In the genomic region with DNA sequence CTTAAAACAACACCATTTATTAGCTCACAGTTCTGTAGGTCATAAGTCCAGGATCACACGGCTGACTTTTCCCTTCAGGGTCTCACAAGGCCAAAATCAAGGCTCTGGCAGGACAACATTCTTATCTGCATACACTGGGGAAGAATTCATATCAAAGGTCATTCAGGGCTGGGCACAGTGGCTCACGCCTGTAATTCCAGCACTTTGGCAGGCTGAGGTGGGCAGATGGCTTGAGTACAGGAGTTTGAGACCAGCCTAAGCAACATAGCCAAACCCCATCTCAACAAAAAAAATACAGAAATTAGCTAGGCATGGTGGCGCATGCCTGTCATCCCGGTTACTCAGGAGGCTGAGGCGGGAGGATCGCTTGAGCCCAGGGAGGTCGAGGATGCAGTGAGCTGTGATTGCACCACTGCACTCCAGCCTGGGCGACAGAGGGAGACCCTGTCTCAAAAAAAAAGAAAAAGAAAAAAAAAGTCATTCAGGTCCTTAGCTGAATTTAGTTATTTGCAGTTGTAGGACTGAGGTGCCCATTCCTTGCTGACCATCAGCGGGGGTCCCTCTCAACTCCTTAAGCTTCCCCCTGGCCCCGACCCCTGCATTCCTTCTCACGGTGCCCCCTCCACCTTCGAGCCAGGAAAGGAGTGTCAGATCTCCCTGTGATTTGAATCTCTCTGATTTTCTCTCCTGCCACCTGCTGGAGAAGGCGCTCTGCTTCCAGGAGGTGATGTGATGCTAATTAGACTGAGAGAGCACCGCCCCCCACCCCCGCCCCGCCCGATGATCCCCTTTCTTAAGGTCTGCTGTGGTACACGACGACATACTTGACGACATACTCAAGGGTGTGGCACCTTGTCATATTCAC, we compare ENCODE assay signal across 8 cellular contexts.
A peak's percentile ranks its signal among the peaks of the same experiment; 100 is the strongest.
DNase-seq lines count a peak whose midpoint lies in the region; ATAC-seq, FAIRE-seq and TF ChIP-seq lines count a peak whose summit lies in the region.

No MANE protein-coding gene starts in this region.

- peaks cover 5% of the 10 kb centered on the region for H3K36me3 Mint-ChIP-seq in activated CD4-positive, alpha-beta T cell treated with anti-CD3 and anti-CD28 coated beads for 36 hours (ENCODE audit: low read depth)
- H3K36me3 Mint-ChIP-seq in stimulated activated naive B cell treated with anti-CD40 and anti-IgM and Interleukin-4, amounts not matched to agents 10 μg/mL and 1 μg/mL and 100 μg/mL, for 72 hours: peaks cover 32 to 46% of the 10 kb centered on the region in 2 donors

- no peaks in the 10 kb centered on the region for H3K27me3 Mint-ChIP-seq in activated CD4-positive, alpha-beta T cell treated with anti-CD3 and anti-CD28 coated beads for 36 hours
- H3K27me3 Mint-ChIP-seq in stimulated activated naive B cell treated with anti-CD40 and anti-IgM and Interleukin-4, amounts not matched to agents 10 μg/mL and 1 μg/mL and 100 μg/mL, for 72 hours: no peaks in the 10 kb centered on the region

- H3K4me1 Mint-ChIP-seq in activated CD4-positive, alpha-beta T cell treated with anti-CD3 and anti-CD28 coated beads for 36 hours: no peaks in the 10 kb centered on the region
- peaks cover 7 to 26% of the 10 kb centered on the region in 2 donors for H3K4me1 Mint-ChIP-seq in stimulated activated naive B cell treated with anti-CD40 and anti-IgM and Interleukin-4, amounts not matched to agents 10 μg/mL and 1 μg/mL and 100 μg/mL, for 72 hours

- DNase-seq in activated CD4-positive, alpha-beta T cell treated with anti-CD3 and anti-CD28 coated beads for 36 hours: peak; percentile 32
- DNase-seq in activated CD4-positive, alpha-beta T cell treated with anti-CD3 and anti-CD28 coated beads, Interleukin-2, amount 50 U/mL, for 4 hours: no peak
- DNase-seq in Peyer's patch (peak in 2 of 3 donors; percentile 68 to 75), left ventricle myocardium superior (peak; percentile 56), GM19239 (ENCODE audit: insufficient read length, low spot score) (no peak), NCI-H1930 (lab: John Stamatoyannopoulos, UW) (no peak)
- DNase-seq in stimulated activated naive B cell treated with anti-CD40 and anti-IgM and Interleukin-4, amounts not matched to agents 10 μg/mL and 1 μg/mL and 100 μg/mL, for 72 hours: peak; percentile 3

- H3K27ac Mint-ChIP-seq in activated CD4-positive, alpha-beta T cell treated with anti-CD3 and anti-CD28 coated beads for 36 hours: no peak overlapping the region
- H3K27ac Mint-ChIP-seq in stimulated activated naive B cell treated with anti-CD40 and anti-IgM and Interleukin-4, amounts not matched to agents 10 μg/mL and 1 μg/mL and 100 μg/mL, for 72 hours: no peak overlapping the region

- peak in 4 of 6 experiments; percentile 33 to 49 (median 39) for TF ChIP-seq CTCF in Peyer's patch (IDR thresholded peaks at IDR 0.05)

- intact Hi-C loops in activated CD4-positive, alpha-beta T cell treated with anti-CD3 and anti-CD28 coated beads for 36 hours (cut with DNase I, micrococcal nuclease): loop anchor here in 1 of 2 experiments (2.0 kb wide), 1 partner anchor 63 kb away; no protein-coding TSS in a partner anchor
- intact Hi-C loops in left ventricle myocardium superior (cut with micrococcal nuclease): no loop called here

- FAIRE-seq in GM19239 (lab: Jason Lieb, UNC): no peak

- peak overlapping the region in 3 of 4 donors; percentile 61 to 80 (median 80) for H3K27ac ChIP-seq in Peyer's patch

- H3K9me3 Mint-ChIP-seq in activated CD4-positive, alpha-beta T cell treated with anti-CD3 and anti-CD28 coated beads for 36 hours (ENCODE audit: low read depth): no peaks in the 10 kb centered on the region
- H3K9me3 Mint-ChIP-seq in stimulated activated naive B cell treated with anti-CD40 and anti-IgM and Interleukin-4, amounts not matched to agents 10 μg/mL and 1 μg/mL and 100 μg/mL, for 72 hours: no peaks in the 10 kb centered on the region

- H3K4me3 Mint-ChIP-seq in activated CD4-positive, alpha-beta T cell treated with anti-CD3 and anti-CD28 coated beads for 36 hours: no peak overlapping the region
- no peak overlapping the region for H3K4me3 Mint-ChIP-seq in stimulated activated naive B cell treated with anti-CD40 and anti-IgM and Interleukin-4, amounts not matched to agents 10 μg/mL and 1 μg/mL and 100 μg/mL, for 72 hours

- no peak overlapping the region for H3K4me3 ChIP-seq in Peyer's patch

- POLR2A ChIA-PET in activated CD4-positive, alpha-beta T cell treated with anti-CD3 and anti-CD28 coated beads for 36 hours (lab: Charles Lee): no interaction called here

- CTCF ChIA-PET in activated CD4-positive, alpha-beta T cell treated with anti-CD3 and anti-CD28 coated beads for 36 hours (lab: Charles Lee): interaction anchor here (0.9 to 1.2 kb wide), 3 partner anchors 10 to 28 kb away, joined by 3 to 4 read pairs (median 3); no protein-coding TSS in a partner anchor

- ATAC-seq in activated CD4-positive, alpha-beta T cell treated with anti-CD3 and anti-CD28 coated beads for 36 hours: peak; percentile 30
- ATAC-seq in left ventricle myocardium superior (peak; percentile 83), GM19023 (IDR thresholded peaks at IDR 0.05; ENCODE audit: unreplicated experiment) (no peak)
- no peak for ATAC-seq in stimulated activated naive B cell treated with anti-CD40 and anti-IgM and Interleukin-4, amounts not matched to agents 10 μg/mL and 1 μg/mL and 100 μg/mL, for 72 hours (replicated peaks)

- peaks cover 0 to 6% (median 0%) of the 10 kb centered on the region in 3 donors for H3K36me3 ChIP-seq in Peyer's patch

- H3K9me3 ChIP-seq in Peyer's patch: no peaks in the 10 kb centered on the region

- TF ChIP-seq POLR2A in Peyer's patch (IDR thresholded peaks at IDR 0.05): no peak

- peaks cover 0 to 31% (median 2%) of the 10 kb centered on the region in 4 donors for H3K4me1 ChIP-seq in Peyer's patch

- H3K27me3 ChIP-seq in Peyer's patch: no peaks in the 10 kb centered on the region

Comparison
In these comparisons a context has a peak if more than half of its experiments do, and no peak if none do; other contexts are left out.
1. DNase-seq: peak in activated CD4-positive, alpha-beta T cell treated with anti-CD3 and anti-CD28 coated beads for 36 hours (single experiment), Peyer's patch (2 of 3), left ventricle myocardium superior (single experiment) and stimulated activated naive B cell treated with anti-CD40 and anti-IgM and Interleukin-4, amounts not matched to agents 10 μg/mL and 1 μg/mL and 100 μg/mL, for 72 hours (single experiment); none in activated CD4-positive, alpha-beta T cell treated with anti-CD3 and anti-CD28 coated beads, Interleukin-2, amount 50 U/mL, for 4 hours (0 of 2), GM19239 (single experiment) and NCI-H1930 (0 of 2).
2. ATAC-seq: peak in activated CD4-positive, alpha-beta T cell treated with anti-CD3 and anti-CD28 coated beads for 36 hours (single experiment) and left ventricle myocardium superior (single experiment); none in stimulated activated naive B cell treated with anti-CD40 and anti-IgM and Interleukin-4, amounts not matched to agents 10 μg/mL and 1 μg/mL and 100 μg/mL, for 72 hours (0 of 2) and GM19023 (single experiment).